ENCODE assay signal across 8 cellular contexts in genomic region chr6:27809067-27809938, GRCh38.
A peak's percentile ranks its signal among the peaks of the same experiment; 100 is the strongest.
DNase-seq lines count a peak whose midpoint lies in the region; ATAC-seq and TF ChIP-seq lines count a peak whose summit lies in the region.

No MANE protein-coding gene starts in this region.

- CTCF ChIA-PET in activated naive CD4-positive, alpha-beta T cell treated with anti-CD3 and anti-CD28 coated beads for 36 hours (lab: Charles Lee): interaction anchor here (1.0 to 3.6 kb wide), 3 partner anchors 12 to 86 kb away, joined by 3 to 15 read pairs (median 5); a partner anchor contains a TSS

- H3K9me3 ChIP-seq in liver (ENCODE audit: control insufficient read depth in 4 of 4, low read length in 3 of 4) (no peaks in the 10 kb centered on the region), body of pancreas (no peaks in the 10 kb centered on the region)

- H3K9ac ChIP-seq in liver (ENCODE audit: low read depth in 1 of 2, low read length in 2 of 2): no peak overlapping the region

- no peak for TF ChIP-seq CTCF in liver (IDR thresholded peaks at IDR 0.05; ENCODE audit: low read depth, low read length, missing input control)
- no peak for TF ChIP-seq CTCF in type B pancreatic cell (conservative IDR thresholded peaks at IDR 0.05)
- TF ChIP-seq CTCF in body of pancreas (IDR thresholded peaks at IDR 0.05): no peak

- no peaks in the 10 kb centered on the region for H3K27me3 ChIP-seq in liver (ENCODE audit: control insufficient read depth in 4 of 4, insufficient read depth in 4 of 4, low read length in 3 of 4)
- H3K27me3 ChIP-seq in body of pancreas: peaks cover 0 to 20% of the 10 kb centered on the region in 2 donors

- H3K4me1 ChIP-seq in liver (ENCODE audit: control insufficient read depth in 4 of 4, insufficient read depth in 4 of 4, low read length in 3 of 4) (peaks cover 0 to 35% (median 14%) of the 10 kb centered on the region in 4 donors), body of pancreas (peaks cover 21% of the 10 kb centered on the region)

- TF ChIP-seq POLR2A in body of pancreas (IDR thresholded peaks at IDR 0.05): no peak

- H3K36me3 ChIP-seq in liver (ENCODE audit: control insufficient read depth in 4 of 4, insufficient read depth in 3 of 4, low read depth in 1 of 4, low read length in 3 of 4): no peaks in the 10 kb centered on the region
- H3K36me3 ChIP-seq in body of pancreas (replicated peaks in 1 of 2; ENCODE audit: insufficient read depth in 1 of 2, low read depth in 2 of 2): no peaks in the 10 kb centered on the region

- ATAC-seq in body of pancreas: no peak

- no peak for DNase-seq in activated naive CD4-positive, alpha-beta T cell treated with anti-CD3 and anti-CD28 coated beads for 36 hours
- no peak for DNase-seq in activated naive CD4-positive, alpha-beta T cell (lab: John Stamatoyannopoulos, UW)
- no peak for DNase-seq in activated naive CD8-positive, alpha-beta T cell treated with anti-CD3 and anti-CD28 coated beads for 36 hours
- DNase-seq in type B pancreatic cell (ENCODE audit: extremely low spot score, unreplicated experiment) (no peak), body of pancreas (no peak), Ammon's horn (ENCODE audit: low spot score) (no peak), NCI-H2171 (lab: John Stamatoyannopoulos, UW) (no peak)

- peak overlapping the region; percentile 95 for H3K27ac Mint-ChIP-seq in activated naive CD4-positive, alpha-beta T cell treated with anti-CD3 and anti-CD28 coated beads for 36 hours
- H3K27ac Mint-ChIP-seq in activated naive CD8-positive, alpha-beta T cell treated with anti-CD3 and anti-CD28 coated beads for 36 hours: peak overlapping the region; percentile 98
- peak overlapping the region; percentile 99 for H3K27ac Mint-ChIP-seq in type B pancreatic cell

- H3K27me3 Mint-ChIP-seq in activated naive CD4-positive, alpha-beta T cell treated with anti-CD3 and anti-CD28 coated beads for 36 hours (ENCODE audit: low read depth): peaks cover 3% of the 10 kb centered on the region
- H3K27me3 Mint-ChIP-seq in activated naive CD8-positive, alpha-beta T cell treated with anti-CD3 and anti-CD28 coated beads for 36 hours: peaks cover 25% of the 10 kb centered on the region
- no peaks in the 10 kb centered on the region for H3K27me3 Mint-ChIP-seq in type B pancreatic cell

- peak overlapping the region; percentile 93 for H3K4me3 Mint-ChIP-seq in activated naive CD4-positive, alpha-beta T cell treated with anti-CD3 and anti-CD28 coated beads for 36 hours
- H3K4me3 Mint-ChIP-seq in activated naive CD8-positive, alpha-beta T cell treated with anti-CD3 and anti-CD28 coated beads for 36 hours: peak overlapping the region; percentile 90
- peak overlapping the region; percentile 98 for H3K4me3 Mint-ChIP-seq in type B pancreatic cell

- H3K4me3 ChIP-seq in liver (ENCODE audit: low read depth in 1 of 3, low read length in 3 of 3): peak overlapping the region in 2 of 3 donors; percentile 30 to 53
- no peak overlapping the region for H3K4me3 ChIP-seq in body of pancreas

- H3K9me3 Mint-ChIP-seq in activated naive CD4-positive, alpha-beta T cell treated with anti-CD3 and anti-CD28 coated beads for 36 hours: no peaks in the 10 kb centered on the region
- H3K9me3 Mint-ChIP-seq in activated naive CD8-positive, alpha-beta T cell treated with anti-CD3 and anti-CD28 coated beads for 36 hours: no peaks in the 10 kb centered on the region
- no peaks in the 10 kb centered on the region for H3K9me3 Mint-ChIP-seq in type B pancreatic cell

- WGBS in liver: 30% methylated on average over 7 of the region's 7 CpGs
- WGBS in body of pancreas, 2 donors: 18% methylated on average over 7 of the region's 7 CpGs

- intact Hi-C loops in activated naive CD4-positive, alpha-beta T cell treated with anti-CD3 and anti-CD28 coated beads for 36 hours (cut with micrococcal nuclease): loop anchor here (1.0 to 5.0 kb wide), 5 partner anchors 58 to 1651 kb away; a partner anchor contains a TSS
- intact Hi-C loops in body of pancreas (cut with DNase I): no loop called here

- H3K27ac ChIP-seq in liver (ENCODE audit: low read depth in 1 of 2, low read length in 2 of 2): peak overlapping the region; percentile 4 to 85
- peak overlapping the region in 2 of 4 donors; percentile 76 to 82 for H3K27ac ChIP-seq in body of pancreas

- H3K36me3 Mint-ChIP-seq in activated naive CD4-positive, alpha-beta T cell treated with anti-CD3 and anti-CD28 coated beads for 36 hours (ENCODE audit: low read depth): peaks cover 8% of the 10 kb centered on the region
- H3K36me3 Mint-ChIP-seq in activated naive CD8-positive, alpha-beta T cell treated with anti-CD3 and anti-CD28 coated beads for 36 hours: peaks cover 15% of the 10 kb centered on the region
- no peaks in the 10 kb centered on the region for H3K36me3 Mint-ChIP-seq in type B pancreatic cell

- H3K4me1 Mint-ChIP-seq in activated naive CD4-positive, alpha-beta T cell treated with anti-CD3 and anti-CD28 coated beads for 36 hours (ENCODE audit: low read depth): peaks cover 38% of the 10 kb centered on the region
- peaks cover 58% of the 10 kb centered on the region for H3K4me1 Mint-ChIP-seq in activated naive CD8-positive, alpha-beta T cell treated with anti-CD3 and anti-CD28 coated beads for 36 hours
- H3K4me1 Mint-ChIP-seq in type B pancreatic cell (ENCODE audit: unreplicated experiment): peaks cover 32% of the 10 kb centered on the region

- TF ChIP-seq RAD21 in liver (IDR thresholded peaks at IDR 0.05): no peak

TF ChIP-seq in liver, 16 proteins besides CTCF, POLR2A, EP300 and RAD21:
- TF ChIP-seq EGR1 (IDR thresholded peaks at IDR 0.05; ENCODE audit: low read depth in 2 of 2) (no peak), FOXA1 (IDR thresholded peaks at IDR 0.05) (no peak), JUND (IDR thresholded peaks at IDR 0.05) (no peak), SP1 (IDR thresholded peaks at IDR 0.05) (no peak), ZBTB33 (IDR thresholded peaks at IDR 0.05) (no peak), ATF3 (IDR thresholded peaks at IDR 0.05) (no peak), HNF4G (IDR thresholded peaks at IDR 0.05) (no peak), MAX (IDR thresholded peaks at IDR 0.05) (no peak), NR2F2 (IDR thresholded peaks at IDR 0.05) (no peak), GABPA (IDR thresholded peaks at IDR 0.05 in 1 of 2, conservative IDR thresholded peaks at IDR 0.05 in 1 of 2) (no peak), RXRA (IDR thresholded peaks at IDR 0.05) (no peak)

Comparison
In these comparisons a context has a peak if more than half of its experiments do, and no peak if none do; other contexts are left out.
1. H3K4me3 ChIP-seq: peak in liver (2 of 3); none in body of pancreas (0 of 2).
2. Peak in every context shown above with its lines, with median percentiles within 50 percentile points of each other: H3K27ac Mint-ChIP-seq and H3K4me3 Mint-ChIP-seq.